In the genomic region with DNA sequence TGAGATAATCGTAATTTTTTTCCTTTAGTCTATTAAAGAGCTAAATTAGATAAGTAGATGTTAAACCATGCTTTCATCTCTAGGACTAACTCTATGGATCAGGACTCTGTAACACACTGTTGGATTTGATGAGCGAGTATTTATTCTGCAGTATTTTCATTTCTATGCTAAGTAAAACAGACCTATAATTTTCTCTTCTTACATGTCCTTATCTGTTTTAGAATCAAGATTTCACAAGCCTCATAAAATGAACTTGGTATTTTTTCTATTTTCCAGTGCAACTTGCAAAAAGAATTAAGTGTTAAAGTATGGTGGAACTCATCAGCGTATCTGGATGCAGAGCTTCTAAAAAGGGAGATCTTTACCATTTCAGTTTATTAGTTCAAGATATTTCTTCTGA, we compare ENCODE assay signal across 1 cellular context.
TF ChIP-seq lines count a peak whose summit lies in the region.

No MANE protein-coding gene starts in this region.

TF ChIP-seq in SK-N-SH, 30 proteins besides CTCF, POLR2A, EP300 and RAD21 (continued from another document):
- TF ChIP-seq IRF3 (IDR thresholded peaks at IDR 0.05; ENCODE audit: low read depth, low read length), result no peak
- no peak for TF ChIP-seq PBX3 (IDR thresholded peaks at IDR 0.05)
